Comparison of ENCODE assay signal across 9 cellular contexts in the genomic region with DNA sequence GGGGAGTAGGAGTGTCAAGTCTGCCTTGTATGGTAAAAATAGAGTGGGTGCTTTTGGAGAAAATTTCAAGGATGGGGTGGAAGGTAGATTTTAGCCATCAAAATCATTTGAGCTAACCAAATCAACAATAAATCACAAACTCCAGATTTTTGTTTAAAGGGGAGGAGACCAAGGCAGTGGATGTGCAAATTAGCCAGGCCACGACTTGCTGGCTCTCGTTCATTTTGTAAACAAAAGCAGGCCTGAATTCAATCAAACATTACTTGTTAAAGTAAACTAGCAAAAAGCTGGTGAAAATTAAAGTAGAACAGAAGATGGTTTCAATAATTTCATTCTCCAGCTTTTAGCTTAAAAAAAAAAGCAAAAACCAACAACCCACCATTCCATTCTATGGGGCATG.
"Had no signal": no experiment of that assay in that cellular context is flagged by ENCODE, and none has a peak within 500 bp of the region (broad histone marks: within the 10 kb centered on the region; RNA-seq: fewer than 3 reads in every experiment).

No MANE protein-coding gene starts in this region.

- H3K9me3 ChIP-seq: HAP-1 had no signal

- H3K4me3 Mint-ChIP-seq: HFFc6 had no signal

- FAIRE-seq: HTR-8/SVneo, K562 had no signal

- ATAC-seq: HCT116, K562 had no signal

- DNase-seq: GM23248, GOT3, H7, HFFc6, IMR-90 had no signal

- H3K4me3 ChIP-seq: GM23248, HAP-1, K562 had no signal

- H3K27ac ChIP-seq: GM23248 had no signal

- H3K36me3 ChIP-seq: HAP-1 had no signal

- H3K27ac Mint-ChIP-seq: HFFc6 had no signal

- H3K9me3 Mint-ChIP-seq: HFFc6 had no signal
